ENCODE assay signal across 11 cellular contexts in genomic region chr21:45517249-45518065, GRCh38. TPM values are rescaled to one million over a fixed set of nuclear protein-coding genes. Genes with fewer than 3 reads are reported as not detected.
DNase-seq lines count a peak whose midpoint lies in the region; TF ChIP-seq lines count a peak whose summit lies in the region.
"Had no signal": no experiment of that assay in that cellular context is flagged by ENCODE, and none has a peak within 500 bp of the region (broad histone marks: within the 10 kb centered on the region; RNA-seq: fewer than 3 reads in every experiment).

No MANE protein-coding gene starts in this region.

- H3K4me3 ChIP-seq in left ventricle myocardium inferior = no peak overlapping the region
- H3K4me3 ChIP-seq: hepatocyte had no signal

- H3K9me3 ChIP-seq in left ventricle myocardium inferior (replicated peaks) = peaks cover 51% of the 10 kb centered on the region

- DNase-seq in AML-193 (lab: John Stamatoyannopoulos, UW) = peak; percentile 10 to 52
- DNase-seq in GM20000 (ENCODE audit: low spot score) = peak; percentile 71
- DNase-seq in activated CD4-positive, alpha-beta memory T cell treated with anti-CD3 and anti-CD28 coated beads, Interleukin-2, amount 10 ng/mL, durations not matched to agents 7 days and 5 days = peak; percentile 63
- DNase-seq in left ventricle myocardium inferior = peak; percentile 13
- no peak for DNase-seq in SIG-M5 (lab: John Stamatoyannopoulos, UW)
- no peak for DNase-seq in kidney tubule cell (ENCODE audit: low spot score)
- no peak for DNase-seq in NCI-H510A (lab: John Stamatoyannopoulos, UW)
- no peak for DNase-seq in T-helper 9 cell
- DNase-seq: activated CD8-positive, alpha-beta memory T cell treated with anti-CD3 and anti-CD28 coated beads, Interleukin-2, amount 50 U/mL, for 48 hours; C1 segment of cervical spinal cord had no signal

- peaks cover 30% of the 10 kb centered on the region for H3K9me3 Mint-ChIP-seq in activated CD4-positive, alpha-beta memory T cell treated with anti-CD3 and anti-CD28 coated beads, Interleukin-2, amount 10 ng/mL, durations not matched to agents 7 days and 5 days

- CTCF ChIA-PET in activated CD4-positive, alpha-beta memory T cell treated with anti-CD3 and anti-CD28 coated beads, Interleukin-2, amount 10 ng/mL, durations not matched to agents 7 days and 5 days (lab: Charles Lee) = interaction anchor here (1.0 kb wide), 1 partner anchor 34 kb away, joined by 3 read pairs; no protein-coding TSS in a partner anchor

- no peaks in the 10 kb centered on the region for H3K27me3 Mint-ChIP-seq in activated CD4-positive, alpha-beta memory T cell treated with anti-CD3 and anti-CD28 coated beads, Interleukin-2, amount 10 ng/mL, durations not matched to agents 7 days and 5 days

- no peaks in the 10 kb centered on the region for H3K27me3 ChIP-seq in left ventricle myocardium inferior (ENCODE audit: low read depth)
- H3K27me3 ChIP-seq: hepatocyte had no signal

- intact Hi-C loops in left ventricle myocardium inferior (cut with micrococcal nuclease) = no loop called here

- peak overlapping the region; percentile 90 for H3K27ac Mint-ChIP-seq in activated CD4-positive, alpha-beta memory T cell treated with anti-CD3 and anti-CD28 coated beads, Interleukin-2, amount 10 ng/mL, durations not matched to agents 7 days and 5 days

- H3K36me3 Mint-ChIP-seq in activated CD4-positive, alpha-beta memory T cell treated with anti-CD3 and anti-CD28 coated beads, Interleukin-2, amount 10 ng/mL, durations not matched to agents 7 days and 5 days (ENCODE audit: low read depth) = peaks cover 52% of the 10 kb centered on the region

- POLR2A ChIA-PET in activated CD4-positive, alpha-beta memory T cell treated with anti-CD3 and anti-CD28 coated beads, Interleukin-2, amount 10 ng/mL, durations not matched to agents 7 days and 5 days (lab: Charles Lee) = interaction anchor here (1.1 kb wide), 1 partner anchor 13 kb away, joined by 4 read pairs; no protein-coding TSS in a partner anchor

- H3K36me3 ChIP-seq in left ventricle myocardium inferior = peaks cover 16% of the 10 kb centered on the region

- TF ChIP-seq CTCF in GM20000 (IDR thresholded peaks at IDR 0.05; ENCODE audit: extremely low read depth, missing control alignments) = no peak
- no peak for TF ChIP-seq CTCF in left ventricle myocardium inferior (IDR thresholded peaks at IDR 0.05; ENCODE audit: borderline replicate concordance)

- peak overlapping the region; percentile 31 for H3K4me3 Mint-ChIP-seq in activated CD4-positive, alpha-beta memory T cell treated with anti-CD3 and anti-CD28 coated beads, Interleukin-2, amount 10 ng/mL, durations not matched to agents 7 days and 5 days

- no peak overlapping the region for H3K27ac ChIP-seq in left ventricle myocardium inferior (replicated peaks)
- H3K27ac ChIP-seq: hepatocyte had no signal

- H3K4me1 Mint-ChIP-seq in activated CD4-positive, alpha-beta memory T cell treated with anti-CD3 and anti-CD28 coated beads, Interleukin-2, amount 10 ng/mL, durations not matched to agents 7 days and 5 days = peaks cover 40% of the 10 kb centered on the region

- no peaks in the 10 kb centered on the region for H3K4me1 ChIP-seq in left ventricle myocardium inferior

RNA-seq across cellular contexts. Expression of gene SLC19A1, which starts 24.8 kb away (rescaled TPM):
- total RNA-seq in activated CD4-positive, alpha-beta memory T cell treated with anti-CD3 and anti-CD28 coated beads, Interleukin-2, amount 10 ng/mL, durations not matched to agents 7 days and 5 days = 10 to 100 TPM; 30.0 to 31.2 TPM
- total RNA-seq in left ventricle myocardium inferior = 4.9 TPM

Comparison
In these comparisons a context has a peak if more than half of its experiments do, and no peak if none do; other contexts are left out.
1. DNase-seq: peak in AML-193 (2 of 2), GM20000 (single experiment), activated CD4-positive, alpha-beta memory T cell treated with anti-CD3 and anti-CD28 coated beads, Interleukin-2, amount 10 ng/mL, durations not matched to agents 7 days and 5 days (single experiment) and left ventricle myocardium inferior (single experiment); none in SIG-M5 (single experiment), kidney tubule cell (single experiment), NCI-H510A (single experiment) and T-helper 9 cell (single experiment).